In the genomic region with DNA sequence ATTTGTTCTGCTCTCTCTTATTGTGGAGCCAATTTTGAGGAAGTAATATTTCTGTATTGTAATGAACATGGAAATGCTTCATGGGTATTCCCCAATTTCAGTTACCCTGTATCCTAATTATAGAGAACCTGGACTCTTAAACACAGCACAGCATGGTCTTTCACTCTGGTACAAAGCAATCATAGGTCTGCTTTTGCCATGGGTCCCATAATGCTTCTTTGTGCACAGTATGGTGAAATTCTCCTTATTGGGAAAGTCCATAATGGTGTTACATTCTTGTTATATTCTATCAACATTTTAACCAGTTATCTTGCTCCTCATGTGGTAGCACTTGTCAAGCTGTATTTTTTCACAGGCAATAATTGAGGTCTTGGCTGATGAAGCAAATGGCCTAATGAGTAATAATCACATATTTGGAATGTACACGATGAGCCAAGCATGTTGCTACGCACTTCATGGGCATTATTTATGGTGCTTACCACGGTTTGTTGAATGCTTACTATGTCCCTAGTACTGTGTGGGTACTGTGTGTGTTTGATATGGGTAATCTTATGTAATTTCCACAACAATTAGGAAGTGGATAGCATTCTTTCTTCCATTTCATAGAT, we compare ENCODE assay signal across 32 cellular contexts. TPM values are rescaled to one million over a fixed set of nuclear protein-coding genes. Genes with fewer than 3 reads are reported as not detected.
DNase-seq lines count a peak whose midpoint lies in the region; ATAC-seq and TF ChIP-seq lines count a peak whose summit lies in the region.
"Had no signal": no experiment of that assay in that cellular context is flagged by ENCODE, and none has a peak within 500 bp of the region (broad histone marks: within the 10 kb centered on the region; RNA-seq: fewer than 3 reads in every experiment).

No MANE protein-coding gene starts in this region.

- peak overlapping the region in 2 of 3 experiments; percentile 8 to 57 for H3K27ac Mint-ChIP-seq in nephron
- H3K27ac Mint-ChIP-seq in CD8-positive, alpha-beta memory T cell: no peak overlapping the region
- H3K27ac Mint-ChIP-seq: activated CD4-positive, alpha-beta T cell treated with anti-CD3 and anti-CD28 coated beads, Interleukin-2, amount 10 ng/mL, durations not matched to agents 24 days and 14 days; activated T-cell treated with anti-CD3 and anti-CD28 coated beads, Interleukin-2, amount 50 U/mL, for 24 hours; GM23338; stimulated activated naive CD8-positive, alpha-beta T cell treated with anti-CD3 and anti-CD28 coated beads, Interleukin-15, amount 100 ng/mL, for 72 hours had no signal

- no peak overlapping the region for H3K4me3 Mint-ChIP-seq in nephron
- H3K4me3 Mint-ChIP-seq in CD8-positive, alpha-beta memory T cell: no peak overlapping the region
- H3K4me3 Mint-ChIP-seq: activated CD4-positive, alpha-beta T cell treated with anti-CD3 and anti-CD28 coated beads, Interleukin-2, amount 10 ng/mL, durations not matched to agents 24 days and 14 days; activated T-cell treated with anti-CD3 and anti-CD28 coated beads, Interleukin-2, amount 50 U/mL, for 24 hours; brain; GM23338; stimulated activated naive CD8-positive, alpha-beta T cell treated with anti-CD3 and anti-CD28 coated beads, Interleukin-15, amount 100 ng/mL, for 72 hours had no signal

- ATAC-seq in GM21528 (IDR thresholded peaks at IDR 0.05; ENCODE audit: low FRiP score, unreplicated experiment) (no peak), HG03460 (IDR thresholded peaks at IDR 0.05; ENCODE audit: unreplicated experiment) (no peak)
- ATAC-seq: GM23338; left lobe of liver; stimulated activated naive CD8-positive, alpha-beta T cell treated with anti-CD3 and anti-CD28 coated beads, Interleukin-15, amount 100 ng/mL, for 72 hours had no signal

- peaks cover 41% of the 10 kb centered on the region for H3K4me1 Mint-ChIP-seq in nephron
- H3K4me1 Mint-ChIP-seq in CD8-positive, alpha-beta memory T cell: no peaks in the 10 kb centered on the region
- H3K4me1 Mint-ChIP-seq: activated CD4-positive, alpha-beta T cell treated with anti-CD3 and anti-CD28 coated beads, Interleukin-2, amount 10 ng/mL, durations not matched to agents 24 days and 14 days; stimulated activated naive CD8-positive, alpha-beta T cell treated with anti-CD3 and anti-CD28 coated beads, Interleukin-15, amount 100 ng/mL, for 72 hours had no signal

- H3K4me3 ChIP-seq in HEK293 (ENCODE audit: low read depth, low read length) (no peak overlapping the region), fibroblast of mammary gland (ENCODE audit: control insufficient read depth, low read depth, low read length) (no peak overlapping the region)
- no peak overlapping the region for H3K4me3 ChIP-seq in CD8-positive, alpha-beta memory T cell (ENCODE audit: low read length)
- H3K4me3 ChIP-seq: BLaER1, GM23338, hepatocyte, Peyer's patch, prostate gland, SJCRH30, skin epidermis, tibial artery had no signal

- H3K27me3 ChIP-seq in CD8-positive, alpha-beta memory T cell (ENCODE audit: insufficient read depth, low read length, poor library complexity, severe bottlenecking): no peaks in the 10 kb centered on the region
- H3K27me3 ChIP-seq: BLaER1, hepatocyte, Peyer's patch, SJCRH30, tibial artery had no signal

- no peak for TF ChIP-seq CTCF in HEK293 (tag by site-specific recombination; IDR thresholded peaks at IDR 0.05)
- no peak for TF ChIP-seq CTCF in fibroblast of mammary gland (conservative IDR thresholded peaks at IDR 0.05; ENCODE audit: control insufficient read depth, insufficient read depth, low read depth, low read length)
- TF ChIP-seq CTCF in nephron (IDR thresholded peaks at IDR 0.05; ENCODE audit: unreplicated experiment in 3 of 3): no peak

- H3K27ac ChIP-seq in HEK293 (ENCODE audit: extremely low read depth, low read depth, low read length): no peak overlapping the region
- H3K27ac ChIP-seq in CD8-positive, alpha-beta memory T cell (ENCODE audit: low read depth, low read length): no peak overlapping the region
- H3K27ac ChIP-seq: BLaER1, hepatocyte, prostate gland, SJCRH30 had no signal

- no peaks in the 10 kb centered on the region for H3K36me3 Mint-ChIP-seq in nephron (ENCODE audit: low read depth)
- H3K36me3 Mint-ChIP-seq in CD8-positive, alpha-beta memory T cell: no peaks in the 10 kb centered on the region
- H3K36me3 Mint-ChIP-seq: brain had no signal

- H3K36me3 ChIP-seq in HEK293 (ENCODE audit: control insufficient read depth in 2 of 2, insufficient read depth in 1 of 2, low read length in 2 of 2): no peaks in the 10 kb centered on the region
- H3K36me3 ChIP-seq in CD8-positive, alpha-beta memory T cell (ENCODE audit: insufficient read depth, low read length): no peaks in the 10 kb centered on the region
- H3K36me3 ChIP-seq: BLaER1, Peyer's patch, prostate gland, SJCRH30, tibial artery had no signal

- CTCF ChIA-PET in HEK293 (lab: Yijun Ruan, JAX): no interaction called here
- CTCF ChIA-PET in CD8-positive, alpha-beta memory T cell (lab: Charles Lee): no interaction called here

- no peaks in the 10 kb centered on the region for H3K9me3 ChIP-seq in HEK293 (ENCODE audit: control insufficient read depth, insufficient read depth, low read depth, low read length)
- no peaks in the 10 kb centered on the region for H3K9me3 ChIP-seq in CD8-positive, alpha-beta memory T cell (ENCODE audit: low read length)
- H3K9me3 ChIP-seq: BLaER1, Caco-2, Peyer's patch, prostate gland, SJCRH30, tibial artery had no signal

- DNase-seq in AG08395 (ENCODE audit: low spot score) (peak; percentile 39), fibroblast of mammary gland (ENCODE audit: low read depth) (peak; percentile 49), NCI-H1436 (lab: John Stamatoyannopoulos, UW) (no peak)
- no peak for DNase-seq in CD8-positive, alpha-beta memory T cell
- DNase-seq: activated CD4-positive, alpha-beta T cell treated with anti-CD3 and anti-CD28 coated beads, Interleukin-2, amount 10 ng/mL, durations not matched to agents 24 days and 14 days; activated naive CD4-positive, alpha-beta T cell; activated T-cell treated with anti-CD3 and anti-CD28 coated beads, Interleukin-2, amount 50 U/mL, for 24 hours; Caco-2; foreskin melanocyte; GF-D8; NCI-H1092; NCI-H187 treated with DMSO at 0.1 percent for 48 hours; NCI-H526 treated with DMSO at 0.1 percent for 48 hours; Peyer's patch; SJCRH30; stimulated activated CD8-positive, alpha-beta memory T cell treated with anti-CD3 and anti-CD28 coated beads, Interleukin-4, amount 100 ng/mL, for 48 hours; stimulated activated naive CD8-positive, alpha-beta T cell treated with anti-CD3 and anti-CD28 coated beads, Interleukin-15, amount 100 ng/mL, for 72 hours; T1000; tibial artery had no signal

- no peaks in the 10 kb centered on the region; the same call in 1 of the 2 replicates for H3K4me1 ChIP-seq in HEK293 (ENCODE audit: control insufficient read depth, insufficient read depth, low read length)
- no peaks in the 10 kb centered on the region for H3K4me1 ChIP-seq in CD8-positive, alpha-beta memory T cell (ENCODE audit: insufficient read depth, low read length)
- H3K4me1 ChIP-seq: Caco-2, Peyer's patch, prostate gland, SJCRH30 had no signal

- H3K27me3 Mint-ChIP-seq in nephron (ENCODE audit: low read depth): no peaks in the 10 kb centered on the region
- H3K27me3 Mint-ChIP-seq in CD8-positive, alpha-beta memory T cell: no peaks in the 10 kb centered on the region
- H3K27me3 Mint-ChIP-seq: activated CD4-positive, alpha-beta T cell treated with anti-CD3 and anti-CD28 coated beads, Interleukin-2, amount 10 ng/mL, durations not matched to agents 24 days and 14 days; activated T-cell treated with anti-CD3 and anti-CD28 coated beads, Interleukin-2, amount 50 U/mL, for 24 hours; brain; stimulated activated naive CD8-positive, alpha-beta T cell treated with anti-CD3 and anti-CD28 coated beads, Interleukin-15, amount 100 ng/mL, for 72 hours had no signal

- POLR2A ChIA-PET in HEK293 (lab: Yijun Ruan, JAX): no interaction called here
- POLR2A ChIA-PET in CD8-positive, alpha-beta memory T cell (lab: Charles Lee): no interaction called here

- H3K9me3 Mint-ChIP-seq in nephron: no peaks in the 10 kb centered on the region
- no peaks in the 10 kb centered on the region for H3K9me3 Mint-ChIP-seq in CD8-positive, alpha-beta memory T cell
- H3K9me3 Mint-ChIP-seq: activated CD4-positive, alpha-beta T cell treated with anti-CD3 and anti-CD28 coated beads, Interleukin-2, amount 10 ng/mL, durations not matched to agents 24 days and 14 days; activated T-cell treated with anti-CD3 and anti-CD28 coated beads, Interleukin-2, amount 50 U/mL, for 24 hours; brain; GM23338; stimulated activated naive CD8-positive, alpha-beta T cell treated with anti-CD3 and anti-CD28 coated beads, Interleukin-15, amount 100 ng/mL, for 72 hours had no signal

TF ChIP-seq in HEK293, 187 proteins besides CTCF, POLR2A, EP300 and RAD21:
- TF ChIP-seq ZFP37 (tag by site-specific recombination; IDR thresholded peaks at IDR 0.05): no peak
- no peak for TF ChIP-seq ZNF121 (tag by site-specific recombination; IDR thresholded peaks at IDR 0.05)
- no peak for TF ChIP-seq KLF7 (tag by site-specific recombination; IDR thresholded peaks at IDR 0.05; ENCODE audit: borderline replicate concordance)
- TF ChIP-seq REPIN1 (tag by site-specific recombination; IDR thresholded peaks at IDR 0.05; ENCODE audit: low read depth): no peak
- TF ChIP-seq ZNF350 (tag by site-specific recombination; IDR thresholded peaks at IDR 0.05): no peak
- 0 out of 2 replicates have a peak, but pooled peaks have one; percentile 16 for TF ChIP-seq SCRT2 (tag by site-specific recombination; IDR thresholded peaks at IDR 0.05)
- TF ChIP-seq YY2 (tag by site-specific recombination; IDR thresholded peaks at IDR 0.05): no peak
- TF ChIP-seq YY1 (tag by site-specific recombination; IDR thresholded peaks at IDR 0.05): no peak
- no peak for TF ChIP-seq ZBTB8A (tag by site-specific recombination; IDR thresholded peaks at IDR 0.05)
- TF ChIP-seq ZNF133 (tag by site-specific recombination; IDR thresholded peaks at IDR 0.05): no peak
- 0 out of 2 replicates have a peak, but pooled peaks have one; percentile 19 for TF ChIP-seq ZNF184 (tag by site-specific recombination; IDR thresholded peaks at IDR 0.05)
- no peak for TF ChIP-seq MYNN (tag by site-specific recombination; IDR thresholded peaks at IDR 0.05; ENCODE audit: borderline replicate concordance)
TF ChIP-seq in HEK293: peak in this region for 2.

RNA-seq across cellular contexts. Expression of a gene that starts 42.9 kb away (rescaled TPM):
- total RNA-seq in CD8-positive, alpha-beta memory T cell: not detected
- not detected for polyA plus RNA-seq in CD8-positive, alpha-beta memory T cell
- total RNA-seq: activated CD4-positive, alpha-beta T cell treated with anti-CD3 and anti-CD28 coated beads, Interleukin-2, amount 10 ng/mL, durations not matched to agents 24 days and 14 days; activated CD8-positive, alpha-beta memory T cell treated with anti-CD3 and anti-CD28 coated beads for 36 hours; HT-29 had no signal

Comparison
In these comparisons a context has a peak if more than half of its experiments do, and no peak if none do; other contexts are left out.
1. DNase-seq: peak in AG08395 (single experiment) and fibroblast of mammary gland (single experiment); none in NCI-H1436 (single experiment) and CD8-positive, alpha-beta memory T cell (0 of 5).
2. H3K27ac Mint-ChIP-seq: peak in nephron (2 of 3); none in CD8-positive, alpha-beta memory T cell (0 of 8).